14 cellular contexts compared by ENCODE assay signal in the genomic region with DNA sequence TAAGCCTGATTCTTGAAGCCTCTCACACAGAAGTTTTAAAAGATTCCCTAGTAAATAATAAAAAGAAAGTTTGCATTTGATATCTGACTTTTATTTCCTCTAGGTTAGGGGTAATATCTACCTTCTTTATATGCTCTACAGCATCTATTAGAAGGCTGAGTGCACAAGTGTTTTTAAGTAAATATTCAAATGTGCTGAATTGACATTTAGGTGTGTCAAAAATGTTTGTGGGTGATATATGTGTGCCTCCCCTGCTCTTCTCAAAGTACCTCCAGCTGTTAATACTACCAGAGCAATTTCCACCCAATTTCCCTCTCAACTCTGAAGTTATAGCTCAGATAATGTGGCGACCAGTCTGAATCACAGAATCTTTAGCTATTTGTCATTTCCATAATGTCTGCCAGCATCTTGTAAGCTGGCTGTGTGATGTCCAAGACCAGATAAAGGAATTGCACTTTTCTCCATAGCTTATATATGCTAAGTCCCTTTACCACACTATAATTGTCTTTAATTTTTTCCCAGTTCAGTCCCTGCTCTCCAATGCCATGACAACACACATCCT. TPM values are rescaled to one million over a fixed set of nuclear protein-coding genes. Genes with fewer than 3 reads are reported as not detected.
"Had no signal": no experiment of that assay in that cellular context is flagged by ENCODE, and none has a peak within 500 bp of the region (broad histone marks: within the 10 kb centered on the region; RNA-seq: fewer than 3 reads in every experiment).

No MANE protein-coding gene starts in this region.

- H3K27me3 ChIP-seq: right atrium auricular region, thyroid gland had no signal

- H3K27ac Mint-ChIP-seq: activated CD4-positive, alpha-beta memory T cell treated with anti-CD3 and anti-CD28 coated beads, Interleukin-2, amount 10 ng/mL, durations not matched to agents 7 days and 5 days had no signal

- H3K27ac ChIP-seq: coronary artery, right atrium auricular region, thyroid gland had no signal

- H3K4me1 ChIP-seq: right atrium auricular region, thyroid gland had no signal

- H3K36me3 ChIP-seq: right atrium auricular region, thyroid gland had no signal

- H3K4me3 ChIP-seq: coronary artery, lung, right atrium auricular region, thyroid gland had no signal

- H3K27me3 Mint-ChIP-seq: activated CD4-positive, alpha-beta memory T cell treated with anti-CD3 and anti-CD28 coated beads, Interleukin-2, amount 10 ng/mL, durations not matched to agents 7 days and 5 days; naive B cell had no signal

- H3K4me3 Mint-ChIP-seq: activated CD4-positive, alpha-beta memory T cell treated with anti-CD3 and anti-CD28 coated beads, Interleukin-2, amount 10 ng/mL, durations not matched to agents 7 days and 5 days; naive B cell had no signal

- H3K4me1 Mint-ChIP-seq: activated CD4-positive, alpha-beta memory T cell treated with anti-CD3 and anti-CD28 coated beads, Interleukin-2, amount 10 ng/mL, durations not matched to agents 7 days and 5 days had no signal

- H3K9me3 ChIP-seq: right atrium auricular region, thyroid gland had no signal

- DNase-seq: activated CD4-positive, alpha-beta memory T cell treated with anti-CD3 and anti-CD28 coated beads, Interleukin-2, amount 10 ng/mL, durations not matched to agents 7 days and 5 days; activated CD4-positive, alpha-beta T cell treated with anti-CD3 and anti-CD28 coated beads for 1 hour; central memory CD4-positive, alpha-beta T cell; effector CD8-positive, alpha-beta T cell; glutamatergic neuron; left cardiac atrium; midbrain; naive B cell; small intestine; T-helper 9 cell; thyroid gland had no signal

RNA-seq across cellular contexts. Expression of a gene that starts 24.4 kb away (rescaled TPM):
- total RNA-seq: right atrium auricular region had no signal
